Comparison of ENCODE assay signal across 1 cellular context in the genomic region with DNA sequence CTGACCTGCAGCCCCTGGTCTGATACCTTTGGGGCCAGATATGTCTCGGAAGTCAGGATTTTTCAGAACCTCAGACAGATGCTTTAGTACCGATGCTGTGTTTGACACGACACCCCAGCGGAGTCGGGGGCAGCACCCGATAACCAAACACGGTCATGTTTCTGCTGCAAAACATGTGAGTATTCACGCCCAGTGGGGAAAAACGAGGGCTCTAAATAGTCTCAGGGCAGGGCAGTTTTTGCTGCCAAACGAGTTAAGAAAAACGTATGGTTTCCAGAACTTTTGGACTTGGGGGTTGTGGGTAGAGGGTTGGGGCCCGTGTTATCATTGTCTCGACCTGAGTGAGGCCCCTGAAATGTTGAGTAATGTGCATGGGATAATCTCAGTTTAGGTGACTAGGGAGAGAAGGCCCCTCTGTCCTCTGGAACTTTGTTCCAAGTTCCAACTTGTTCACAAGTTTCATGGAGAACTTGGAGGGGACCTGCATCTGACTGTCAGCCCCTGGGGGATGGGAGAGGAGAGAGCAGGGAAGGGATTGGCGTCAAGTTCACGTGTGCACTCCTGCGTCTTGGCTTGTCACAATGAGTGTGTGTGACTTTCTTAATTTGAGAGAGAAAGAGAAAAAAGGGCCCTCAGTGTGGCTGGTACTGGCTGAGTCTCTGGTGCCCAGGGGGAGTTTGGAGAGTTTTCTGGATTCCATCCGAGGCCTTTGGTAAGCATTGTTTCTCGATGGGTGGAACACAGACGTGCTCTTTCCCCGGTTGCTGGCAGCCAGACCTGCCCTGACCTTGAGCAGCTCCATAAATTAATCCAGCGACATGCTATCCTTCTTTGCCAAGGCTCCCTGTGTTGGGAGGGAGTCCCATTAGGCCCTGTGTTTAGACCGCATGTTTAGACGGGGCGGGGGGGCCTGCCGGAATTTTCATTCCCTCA.
TF ChIP-seq lines count a peak whose summit lies in the region.

No MANE protein-coding gene starts in this region.

TF ChIP-seq in WTC11, 78 proteins besides CTCF, POLR2A, EP300 and RAD21 (continued from another document):
- TF ChIP-seq, protein P1, sequence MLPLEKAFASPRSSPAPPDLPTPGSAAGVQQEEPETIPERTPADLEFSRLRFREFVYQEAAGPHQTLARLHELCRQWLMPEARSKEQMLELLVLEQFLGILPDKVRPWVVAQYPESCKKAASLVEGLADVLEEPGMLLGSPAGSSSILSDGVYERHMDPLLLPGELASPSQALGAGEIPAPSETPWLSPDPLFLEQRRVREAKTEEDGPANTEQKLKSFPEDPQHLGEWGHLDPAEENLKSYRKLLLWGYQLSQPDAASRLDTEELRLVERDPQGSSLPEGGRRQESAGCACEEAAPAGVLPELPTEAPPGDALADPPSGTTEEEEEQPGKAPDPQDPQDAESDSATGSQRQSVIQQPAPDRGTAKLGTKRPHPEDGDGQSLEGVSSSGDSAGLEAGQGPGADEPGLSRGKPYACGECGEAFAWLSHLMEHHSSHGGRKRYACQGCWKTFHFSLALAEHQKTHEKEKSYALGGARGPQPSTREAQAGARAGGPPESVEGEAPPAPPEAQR (CRISPR knock-in tag; IDR thresholded peaks at IDR 0.05) = no peak
- TF ChIP-seq NR2C2 (CRISPR knock-in tag; IDR thresholded peaks at IDR 0.05) (no peak), CBFB (CRISPR knock-in tag; IDR thresholded peaks at IDR 0.05; ENCODE audit: low read depth) (no peak), KAT7 (CRISPR knock-in tag; IDR thresholded peaks at IDR 0.05; ENCODE audit: borderline replicate concordance) (no peak), NR1H2 (CRISPR knock-in tag; IDR thresholded peaks at IDR 0.05) (no peak), NFE2L1 (CRISPR knock-in tag; IDR thresholded peaks at IDR 0.05) (no peak), FOXJ3 (CRISPR knock-in tag; IDR thresholded peaks at IDR 0.05; ENCODE audit: borderline replicate concordance) (no peak), PRRX2 (CRISPR knock-in tag; IDR thresholded peaks at IDR 0.05) (no peak), SP1 (CRISPR knock-in tag; conservative IDR thresholded peaks at IDR 0.05) (no peak)
